Comparison of ENCODE assay signal across 10 cellular contexts in the genomic region with DNA sequence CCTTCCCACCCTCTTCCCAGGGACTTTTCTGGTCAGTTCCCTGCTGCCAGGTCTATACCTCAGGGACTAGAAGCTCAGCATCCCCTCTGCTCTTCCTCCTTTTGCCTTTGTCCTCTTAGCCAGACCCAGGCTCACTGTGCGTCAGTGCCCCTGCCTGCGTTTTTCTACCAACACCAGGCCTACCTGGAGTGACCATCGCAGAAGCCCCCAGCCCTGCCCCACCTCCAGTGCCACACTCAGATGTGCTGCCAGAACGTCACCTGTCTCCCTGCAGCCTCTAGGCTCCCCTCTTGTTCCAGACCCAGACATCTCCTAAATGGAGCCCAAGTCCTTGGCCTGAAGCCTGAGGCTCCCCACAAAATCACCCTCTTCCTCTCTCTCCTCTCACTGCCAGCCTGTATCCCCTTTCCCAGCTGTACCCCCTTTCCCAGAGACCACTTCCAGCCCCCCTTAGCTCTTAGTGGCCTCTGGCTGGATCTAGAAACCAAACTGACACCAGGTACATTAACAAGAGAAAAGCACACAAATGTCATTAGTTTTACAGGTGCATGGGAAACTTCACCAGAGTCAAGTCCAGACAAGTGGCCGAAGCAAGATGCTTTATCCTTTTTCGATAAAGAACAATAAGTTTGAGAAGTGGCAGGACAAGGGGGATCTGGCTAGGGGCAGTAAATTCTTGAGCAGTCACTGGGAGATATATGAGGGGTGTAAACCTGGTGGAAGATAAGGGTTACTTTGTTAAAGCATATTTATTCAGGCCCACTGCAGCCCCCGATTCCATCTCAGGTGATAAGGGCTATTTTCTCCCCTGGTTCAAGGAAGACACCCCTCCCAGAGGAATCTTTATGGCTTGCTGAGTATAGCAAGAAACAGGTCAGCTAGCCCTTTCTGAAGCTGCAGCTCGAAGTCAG.
DNase-seq lines count a peak whose midpoint lies in the region; ATAC-seq and TF ChIP-seq lines count a peak whose summit lies in the region.
"Had no signal": no experiment of that assay in that cellular context is flagged by ENCODE, and none has a peak within 500 bp of the region (broad histone marks: within the 10 kb centered on the region; RNA-seq: fewer than 3 reads in every experiment).

No MANE protein-coding gene starts in this region.

- no peaks in the 10 kb centered on the region for H3K9me3 Mint-ChIP-seq in activated naive CD4-positive, alpha-beta T cell treated with anti-CD3 and anti-CD28 coated beads, Interleukin-2, amount 50 U/mL, for 24 hours
- H3K9me3 Mint-ChIP-seq in activated CD8-positive, alpha-beta T cell treated with anti-CD3 and anti-CD28 coated beads for 36 hours, result no peaks in the 10 kb centered on the region
- H3K9me3 Mint-ChIP-seq in stimulated activated effector memory CD8-positive, alpha-beta T cell treated with anti-CD3 and anti-CD28 coated beads, Interleukin-12 subunit alpha, Interleukin-12 subunit beta, amount 100 ng/mL, for 72 hours, result no peaks in the 10 kb centered on the region

- TF ChIP-seq CTCF in activated CD8-positive, alpha-beta T cell treated with anti-CD3 and anti-CD28 coated beads for 36 hours (IDR thresholded peaks at IDR 0.05), result no peak
- TF ChIP-seq CTCF in dorsolateral prefrontal cortex (IDR thresholded peaks at IDR 0.05 in 54 of 56, conservative IDR thresholded peaks at IDR 0.05 in 2 of 56; ENCODE audit: low read depth in 1 of 56, partially characterized antibody in 56 of 56), result no peak

- peaks cover 93% of the 10 kb centered on the region for H3K4me1 Mint-ChIP-seq in activated naive CD4-positive, alpha-beta T cell treated with anti-CD3 and anti-CD28 coated beads, Interleukin-2, amount 50 U/mL, for 24 hours
- peaks cover 89% of the 10 kb centered on the region for H3K4me1 Mint-ChIP-seq in activated CD8-positive, alpha-beta T cell treated with anti-CD3 and anti-CD28 coated beads for 36 hours (ENCODE audit: low read depth)
- peaks cover 86% of the 10 kb centered on the region for H3K4me1 Mint-ChIP-seq in stimulated activated effector memory CD8-positive, alpha-beta T cell treated with anti-CD3 and anti-CD28 coated beads, Interleukin-12 subunit alpha, Interleukin-12 subunit beta, amount 100 ng/mL, for 72 hours

- WGBS in iPS DF 6.9 (ENCODE audit: insufficient coverage, insufficient read length), result no CpG with 5 or more reads among the region's 8 CpGs

- peak overlapping the region; percentile 30 for H3K4me3 Mint-ChIP-seq in activated naive CD4-positive, alpha-beta T cell treated with anti-CD3 and anti-CD28 coated beads, Interleukin-2, amount 50 U/mL, for 24 hours
- no peak overlapping the region for H3K4me3 Mint-ChIP-seq in activated CD8-positive, alpha-beta T cell treated with anti-CD3 and anti-CD28 coated beads for 36 hours
- peak overlapping the region; percentile 69 for H3K4me3 Mint-ChIP-seq in stimulated activated effector memory CD8-positive, alpha-beta T cell treated with anti-CD3 and anti-CD28 coated beads, Interleukin-12 subunit alpha, Interleukin-12 subunit beta, amount 100 ng/mL, for 72 hours
- H3K4me3 Mint-ChIP-seq: nephron had no signal

- H3K27me3 ChIP-seq in iPS DF 6.9 (ENCODE audit: control insufficient read depth, insufficient read depth, low read length), result no peaks in the 10 kb centered on the region
- no peaks in the 10 kb centered on the region for H3K27me3 ChIP-seq in dorsolateral prefrontal cortex

- no peaks in the 10 kb centered on the region for H3K36me3 ChIP-seq in iPS DF 6.9 (ENCODE audit: control insufficient read depth, insufficient read depth, low read length)

- no peak overlapping the region for H3K4me3 ChIP-seq in iPS DF 6.9 (ENCODE audit: low read length)
- no peak overlapping the region for H3K4me3 ChIP-seq in dorsolateral prefrontal cortex

- no peaks in the 10 kb centered on the region for H3K9me3 ChIP-seq in iPS DF 6.9 (ENCODE audit: control insufficient read depth, insufficient read depth, low read length)

- CTCF ChIA-PET in activated CD8-positive, alpha-beta T cell treated with anti-CD3 and anti-CD28 coated beads for 36 hours (lab: Charles Lee), result interaction anchor here (0.7 to 2.8 kb wide), 6 partner anchors 10 to 65 kb away, joined by 3 to 22 read pairs (median 8); no protein-coding TSS in a partner anchor

- peaks cover 27% of the 10 kb centered on the region for H3K4me1 ChIP-seq in iPS DF 6.9 (ENCODE audit: control insufficient read depth, insufficient read depth, low read length)

- peak overlapping the region; percentile 87 for H3K27ac ChIP-seq in iPS DF 6.9 (ENCODE audit: low read length)
- peak overlapping the region in 1 of 59 donors; percentile 34 for H3K27ac ChIP-seq in dorsolateral prefrontal cortex

- intact Hi-C loops in activated CD8-positive, alpha-beta T cell treated with anti-CD3 and anti-CD28 coated beads for 36 hours (cut with micrococcal nuclease), result no loop called here
- intact Hi-C loops in left colon (cut with DNase I, micrococcal nuclease) (no loop called here), dorsolateral prefrontal cortex (cut with DNase I) (no loop called here)

- no peak for ATAC-seq in activated CD8-positive, alpha-beta T cell treated with anti-CD3 and anti-CD28 coated beads for 36 hours
- ATAC-seq in stimulated activated effector memory CD8-positive, alpha-beta T cell treated with anti-CD3 and anti-CD28 coated beads, Interleukin-12 subunit alpha, Interleukin-12 subunit beta, amount 100 ng/mL, for 72 hours, result no peak
- ATAC-seq in left colon, result no peak

- peak overlapping the region; percentile 86 for H3K27ac Mint-ChIP-seq in activated naive CD4-positive, alpha-beta T cell treated with anti-CD3 and anti-CD28 coated beads, Interleukin-2, amount 50 U/mL, for 24 hours
- peak overlapping the region; percentile 65 for H3K27ac Mint-ChIP-seq in activated CD8-positive, alpha-beta T cell treated with anti-CD3 and anti-CD28 coated beads for 36 hours
- H3K27ac Mint-ChIP-seq in stimulated activated effector memory CD8-positive, alpha-beta T cell treated with anti-CD3 and anti-CD28 coated beads, Interleukin-12 subunit alpha, Interleukin-12 subunit beta, amount 100 ng/mL, for 72 hours, result peak overlapping the region; percentile 87

- H3K36me3 Mint-ChIP-seq in activated naive CD4-positive, alpha-beta T cell treated with anti-CD3 and anti-CD28 coated beads, Interleukin-2, amount 50 U/mL, for 24 hours, result peaks cover 3% of the 10 kb centered on the region
- peaks cover 16% of the 10 kb centered on the region for H3K36me3 Mint-ChIP-seq in activated CD8-positive, alpha-beta T cell treated with anti-CD3 and anti-CD28 coated beads for 36 hours (ENCODE audit: low read depth)
- peaks cover 12% of the 10 kb centered on the region for H3K36me3 Mint-ChIP-seq in stimulated activated effector memory CD8-positive, alpha-beta T cell treated with anti-CD3 and anti-CD28 coated beads, Interleukin-12 subunit alpha, Interleukin-12 subunit beta, amount 100 ng/mL, for 72 hours

- POLR2A ChIA-PET in activated CD8-positive, alpha-beta T cell treated with anti-CD3 and anti-CD28 coated beads for 36 hours (lab: Charles Lee), result interaction anchor here (1.0 to 2.1 kb wide), 3 partner anchors 10 to 59 kb away, joined by 4 to 12 read pairs (median 8); no protein-coding TSS in a partner anchor

- H3K27me3 Mint-ChIP-seq in activated naive CD4-positive, alpha-beta T cell treated with anti-CD3 and anti-CD28 coated beads, Interleukin-2, amount 50 U/mL, for 24 hours, result no peaks in the 10 kb centered on the region
- H3K27me3 Mint-ChIP-seq in activated CD8-positive, alpha-beta T cell treated with anti-CD3 and anti-CD28 coated beads for 36 hours, result no peaks in the 10 kb centered on the region

- DNase-seq in activated naive CD4-positive, alpha-beta T cell treated with Interleukin-2 at 50 U/mL for 16 hours, result no peak
- no peak for DNase-seq in activated CD8-positive, alpha-beta T cell treated with anti-CD3 and anti-CD28 coated beads for 36 hours
- DNase-seq in iPS DF 6.9 (ENCODE audit: low read depth, low spot score) (no peak), left colon (no peak), GM03348 (ENCODE audit: low spot score) (no peak), dorsolateral prefrontal cortex (no peak)
- DNase-seq in stimulated activated effector memory CD8-positive, alpha-beta T cell treated with anti-CD3 and anti-CD28 coated beads, Interleukin-12 subunit alpha, Interleukin-12 subunit beta, amount 100 ng/mL, for 72 hours (ENCODE audit: low spot score in 2 of 2), result no peak
- DNase-seq: T1000 had no signal
